1 cellular context compared by ENCODE assay signal in genomic region chr19:12757544-12758274, GRCh38.
TF ChIP-seq lines count a peak whose summit lies in the region.

No MANE protein-coding gene starts in this region.

TF ChIP-seq in HepG2, 621 proteins besides CTCF, POLR2A, EP300 and RAD21 (continues in another document):
- TF ChIP-seq, protein P1, sequence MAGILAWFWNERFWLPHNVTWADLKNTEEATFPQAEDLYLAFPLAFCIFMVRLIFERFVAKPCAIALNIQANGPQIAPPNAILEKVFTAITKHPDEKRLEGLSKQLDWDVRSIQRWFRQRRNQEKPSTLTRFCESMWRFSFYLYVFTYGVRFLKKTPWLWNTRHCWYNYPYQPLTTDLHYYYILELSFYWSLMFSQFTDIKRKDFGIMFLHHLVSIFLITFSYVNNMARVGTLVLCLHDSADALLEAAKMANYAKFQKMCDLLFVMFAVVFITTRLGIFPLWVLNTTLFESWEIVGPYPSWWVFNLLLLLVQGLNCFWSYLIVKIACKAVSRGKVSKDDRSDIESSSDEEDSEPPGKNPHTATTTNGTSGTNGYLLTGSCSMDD (CRISPR knock-in tag; IDR thresholded peaks at IDR 0.05): no peak
- no peak for TF ChIP-seq PRPF4 (IDR thresholded peaks at IDR 0.05; ENCODE audit: low read depth, low read length, poor library complexity, severe bottlenecking)
- TF ChIP-seq CHD4 (IDR thresholded peaks at IDR 0.05; ENCODE audit: borderline replicate concordance, low read length): no peak
- no peak for TF ChIP-seq MAZ (IDR thresholded peaks at IDR 0.05; ENCODE audit: borderline replicate concordance, low read depth, low read length)
- 0 out of 2 replicates have a peak, but pooled peaks have one; percentile 25 for TF ChIP-seq MAZ (CRISPR knock-in tag; IDR thresholded peaks at IDR 0.05; ENCODE audit: low read depth)
- no peak for TF ChIP-seq ZNF232 (CRISPR knock-in tag; IDR thresholded peaks at IDR 0.05; ENCODE audit: borderline replicate concordance)
- no peak for TF ChIP-seq SRF (IDR thresholded peaks at IDR 0.05; ENCODE audit: low read depth, low read length)
- TF ChIP-seq SRY (CRISPR knock-in tag; IDR thresholded peaks at IDR 0.05): no peak
- no peak for TF ChIP-seq PPARG (CRISPR knock-in tag; conservative IDR thresholded peaks at IDR 0.05)
- peak; percentile 81 for TF ChIP-seq XRCC5 (optimal IDR thresholded peaks at IDR 0.05; ENCODE audit: low read length)
- no peak for TF ChIP-seq ZNF879 (CRISPR knock-in tag; IDR thresholded peaks at IDR 0.05)
- TF ChIP-seq ZNF331 (CRISPR knock-in tag; IDR thresholded peaks at IDR 0.05): peak; percentile 32; the same call in 1 of the 2 replicates
- peak; percentile 77; the same call in 1 of the 2 replicates for TF ChIP-seq ZNF501 (CRISPR knock-in tag; IDR thresholded peaks at IDR 0.05)
- TF ChIP-seq ZNF75D (CRISPR knock-in tag; IDR thresholded peaks at IDR 0.05; ENCODE audit: borderline replicate concordance): no peak
- TF ChIP-seq SNAI1 (CRISPR knock-in tag; IDR thresholded peaks at IDR 0.05; ENCODE audit: borderline replicate concordance): no peak
- no peak for TF ChIP-seq FOXJ3 (CRISPR knock-in tag; IDR thresholded peaks at IDR 0.05; ENCODE audit: borderline replicate concordance)
- TF ChIP-seq PHF8 (CRISPR knock-in tag; IDR thresholded peaks at IDR 0.05): 0 out of 2 replicates have a peak, but pooled peaks have one; percentile 30
- TF ChIP-seq SALL1 (CRISPR knock-in tag; IDR thresholded peaks at IDR 0.05): no peak; the same call in 1 of the 2 replicates
- peak; percentile 47; the same call in 1 of the 2 replicates for TF ChIP-seq THAP9 (CRISPR knock-in tag; IDR thresholded peaks at IDR 0.05; ENCODE audit: borderline replicate concordance)
- TF ChIP-seq, protein P2, sequence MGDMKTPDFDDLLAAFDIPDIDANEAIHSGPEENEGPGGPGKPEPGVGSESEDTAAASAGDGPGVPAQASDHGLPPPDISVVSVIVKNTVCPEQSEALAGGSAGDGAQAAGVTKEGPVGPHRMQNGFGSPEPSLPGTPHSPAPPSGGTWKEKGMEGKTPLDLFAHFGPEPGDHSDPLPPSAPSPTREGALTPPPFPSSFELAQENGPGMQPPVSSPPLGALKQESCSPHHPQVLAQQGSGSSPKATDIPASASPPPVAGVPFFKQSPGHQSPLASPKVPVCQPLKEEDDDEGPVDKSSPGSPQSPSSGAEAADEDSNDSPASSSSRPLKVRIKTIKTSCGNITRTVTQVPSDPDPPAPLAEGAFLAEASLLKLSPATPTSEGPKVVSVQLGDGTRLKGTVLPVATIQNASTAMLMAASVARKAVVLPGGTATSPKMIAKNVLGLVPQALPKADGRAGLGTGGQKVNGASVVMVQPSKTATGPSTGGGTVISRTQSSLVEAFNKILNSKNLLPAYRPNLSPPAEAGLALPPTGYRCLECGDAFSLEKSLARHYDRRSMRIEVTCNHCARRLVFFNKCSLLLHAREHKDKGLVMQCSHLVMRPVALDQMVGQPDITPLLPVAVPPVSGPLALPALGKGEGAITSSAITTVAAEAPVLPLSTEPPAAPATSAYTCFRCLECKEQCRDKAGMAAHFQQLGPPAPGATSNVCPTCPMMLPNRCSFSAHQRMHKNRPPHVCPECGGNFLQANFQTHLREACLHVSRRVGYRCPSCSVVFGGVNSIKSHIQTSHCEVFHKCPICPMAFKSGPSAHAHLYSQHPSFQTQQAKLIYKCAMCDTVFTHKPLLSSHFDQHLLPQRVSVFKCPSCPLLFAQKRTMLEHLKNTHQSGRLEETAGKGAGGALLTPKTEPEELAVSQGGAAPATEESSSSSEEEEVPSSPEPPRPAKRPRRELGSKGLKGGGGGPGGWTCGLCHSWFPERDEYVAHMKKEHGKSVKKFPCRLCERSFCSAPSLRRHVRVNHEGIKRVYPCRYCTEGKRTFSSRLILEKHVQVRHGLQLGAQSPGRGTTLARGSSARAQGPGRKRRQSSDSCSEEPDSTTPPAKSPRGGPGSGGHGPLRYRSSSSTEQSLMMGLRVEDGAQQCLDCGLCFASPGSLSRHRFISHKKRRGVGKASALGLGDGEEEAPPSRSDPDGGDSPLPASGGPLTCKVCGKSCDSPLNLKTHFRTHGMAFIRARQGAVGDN (CRISPR knock-in tag; IDR thresholded peaks at IDR 0.05): peak; percentile 82
- TF ChIP-seq ZNF547 (CRISPR knock-in tag; IDR thresholded peaks at IDR 0.05): peak; percentile 32; the same call in 1 of the 2 replicates
- TF ChIP-seq ZNF746 (CRISPR knock-in tag; IDR thresholded peaks at IDR 0.05): no peak
- TF ChIP-seq NFKBIZ (CRISPR knock-in tag; IDR thresholded peaks at IDR 0.05): peak; percentile 78; the same call in 1 of the 2 replicates
- TF ChIP-seq MLLT10 (CRISPR knock-in tag; IDR thresholded peaks at IDR 0.05): no peak
- no peak for TF ChIP-seq KLF12 (CRISPR knock-in tag; IDR thresholded peaks at IDR 0.05; ENCODE audit: borderline replicate concordance)
- no peak for TF ChIP-seq ZNF34 (CRISPR knock-in tag; IDR thresholded peaks at IDR 0.05; ENCODE audit: borderline replicate concordance)
- TF ChIP-seq HMGA1 (CRISPR knock-in tag; conservative IDR thresholded peaks at IDR 0.05): no peak
- TF ChIP-seq, protein P3, sequence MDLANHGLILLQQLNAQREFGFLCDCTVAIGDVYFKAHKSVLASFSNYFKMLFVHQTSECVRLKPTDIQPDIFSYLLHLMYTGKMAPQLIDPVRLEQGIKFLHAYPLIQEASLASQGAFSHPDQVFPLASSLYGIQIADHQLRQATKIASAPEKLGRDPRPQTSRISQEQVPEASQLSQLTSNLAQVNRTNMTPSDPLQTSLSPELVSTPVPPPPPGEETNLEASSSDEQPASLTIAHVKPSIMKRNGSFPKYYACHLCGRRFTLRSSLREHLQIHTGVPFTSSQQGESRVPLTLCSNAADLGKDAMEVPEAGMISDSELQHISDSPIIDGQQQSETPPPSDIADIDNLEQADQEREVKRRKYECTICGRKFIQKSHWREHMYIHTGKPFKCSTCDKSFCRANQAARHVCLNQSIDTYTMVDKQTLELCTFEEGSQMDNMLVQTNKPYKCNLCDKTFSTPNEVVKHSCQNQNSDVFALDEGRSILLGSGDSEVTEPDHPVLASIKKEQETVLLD (CRISPR knock-in tag; IDR thresholded peaks at IDR 0.05; ENCODE audit: low read depth): no peak
- no peak for TF ChIP-seq ZBTB3 (CRISPR knock-in tag; IDR thresholded peaks at IDR 0.05; ENCODE audit: borderline replicate concordance, low read depth)
- peak; percentile 35; the same call in 1 of the 2 replicates for TF ChIP-seq RXRA (CRISPR knock-in tag; IDR thresholded peaks at IDR 0.05)
- no peak for TF ChIP-seq CREM (IDR thresholded peaks at IDR 0.05)
- TF ChIP-seq CREM (CRISPR knock-in tag; IDR thresholded peaks at IDR 0.05): no peak
- no peak for TF ChIP-seq KLF15 (CRISPR knock-in tag; IDR thresholded peaks at IDR 0.05; ENCODE audit: borderline replicate concordance)
- TF ChIP-seq ADNP (CRISPR knock-in tag; IDR thresholded peaks at IDR 0.05): 0 out of 2 replicates have a peak, but pooled peaks have one; percentile 28
- TF ChIP-seq, protein P4, sequence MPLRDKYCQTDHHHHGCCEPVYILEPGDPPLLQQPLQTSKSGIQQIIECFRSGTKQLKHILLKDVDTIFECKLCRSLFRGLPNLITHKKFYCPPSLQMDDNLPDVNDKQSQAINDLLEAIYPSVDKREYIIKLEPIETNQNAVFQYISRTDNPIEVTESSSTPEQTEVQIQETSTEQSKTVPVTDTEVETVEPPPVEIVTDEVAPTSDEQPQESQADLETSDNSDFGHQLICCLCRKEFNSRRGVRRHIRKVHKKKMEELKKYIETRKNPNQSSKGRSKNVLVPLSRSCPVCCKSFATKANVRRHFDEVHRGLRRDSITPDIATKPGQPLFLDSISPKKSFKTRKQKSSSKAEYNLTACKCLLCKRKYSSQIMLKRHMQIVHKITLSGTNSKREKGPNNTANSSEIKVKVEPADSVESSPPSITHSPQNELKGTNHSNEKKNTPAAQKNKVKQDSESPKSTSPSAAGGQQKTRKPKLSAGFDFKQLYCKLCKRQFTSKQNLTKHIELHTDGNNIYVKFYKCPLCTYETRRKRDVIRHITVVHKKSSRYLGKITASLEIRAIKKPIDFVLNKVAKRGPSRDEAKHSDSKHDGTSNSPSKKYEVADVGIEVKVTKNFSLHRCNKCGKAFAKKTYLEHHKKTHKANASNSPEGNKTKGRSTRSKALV (CRISPR knock-in tag; IDR thresholded peaks at IDR 0.05): no peak
- TF ChIP-seq ZUFSP (CRISPR knock-in tag; IDR thresholded peaks at IDR 0.05; ENCODE audit: borderline replicate concordance): no peak
- no peak for TF ChIP-seq KLF9 (CRISPR knock-in tag; IDR thresholded peaks at IDR 0.05; ENCODE audit: low read depth)
- 0 out of 2 replicates have a peak, but pooled peaks have one; percentile 62 for TF ChIP-seq ARHGAP35 (CRISPR knock-in tag; IDR thresholded peaks at IDR 0.05; ENCODE audit: borderline replicate concordance)
- TF ChIP-seq TBP (CRISPR knock-in tag; IDR thresholded peaks at IDR 0.05): no peak
- TF ChIP-seq RFX5 (IDR thresholded peaks at IDR 0.05; ENCODE audit: low read depth, low read length): 0 out of 2 replicates have a peak, but pooled peaks have one; percentile 18
- no peak for TF ChIP-seq CHCHD3 (CRISPR knock-in tag; IDR thresholded peaks at IDR 0.05)
- TF ChIP-seq ZNF44 (CRISPR knock-in tag; IDR thresholded peaks at IDR 0.05): no peak
- no peak; the same call in 1 of the 2 replicates for TF ChIP-seq BCL6 (CRISPR knock-in tag; IDR thresholded peaks at IDR 0.05)
- no peak for TF ChIP-seq SOX6 (IDR thresholded peaks at IDR 0.05)
- TF ChIP-seq SOX6 (CRISPR knock-in tag; IDR thresholded peaks at IDR 0.05): peak; percentile 27; the same call in 1 of the 2 replicates
- no peak for TF ChIP-seq ZHX2 (IDR thresholded peaks at IDR 0.05; ENCODE audit: low read depth)
- TF ChIP-seq ZHX2 (CRISPR knock-in tag; IDR thresholded peaks at IDR 0.05; ENCODE audit: borderline replicate concordance): no peak
- TF ChIP-seq ZNF841 (CRISPR knock-in tag; IDR thresholded peaks at IDR 0.05; ENCODE audit: borderline replicate concordance): no peak
- no peak for TF ChIP-seq ZNF20 (CRISPR knock-in tag; IDR thresholded peaks at IDR 0.05)
- no peak for TF ChIP-seq STAT5B (CRISPR knock-in tag; IDR thresholded peaks at IDR 0.05)
- TF ChIP-seq ZNF766 (CRISPR knock-in tag; IDR thresholded peaks at IDR 0.05; ENCODE audit: borderline replicate concordance): no peak
